ENCODE assay signal across 12 cellular contexts in the genomic region with DNA sequence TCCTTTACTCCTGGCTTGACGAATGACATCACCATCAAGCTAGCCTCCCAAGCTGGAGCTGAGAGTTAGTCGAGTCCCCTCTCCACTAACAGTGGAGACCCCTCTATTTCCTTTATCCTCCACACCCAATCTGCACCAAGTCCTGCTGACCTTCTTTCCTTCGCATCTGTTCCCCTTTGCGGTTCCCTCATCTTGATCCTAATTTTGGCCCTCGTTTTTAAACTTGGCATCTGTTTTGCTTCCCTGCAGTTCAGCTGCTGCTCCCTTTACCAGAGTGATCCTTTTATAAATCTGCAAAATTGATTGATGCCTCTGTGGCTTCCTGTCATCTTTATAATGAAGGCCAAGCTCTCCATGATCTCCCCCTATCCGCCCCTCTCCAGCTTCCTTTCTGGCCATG. TPM values are rescaled to one million over a fixed set of nuclear protein-coding genes. Genes with fewer than 3 reads are reported as not detected.
A peak's percentile ranks its signal among the peaks of the same experiment; 100 is the strongest.
DNase-seq lines count a peak whose midpoint lies in the region; TF ChIP-seq lines count a peak whose summit lies in the region.
"Had no signal": no experiment of that assay in that cellular context is flagged by ENCODE, and none has a peak within 500 bp of the region (broad histone marks: within the 10 kb centered on the region; RNA-seq: fewer than 3 reads in every experiment).

No MANE protein-coding gene starts in this region.

- H3K4me3 Mint-ChIP-seq in HFFc6 (no peak overlapping the region), immature natural killer cell (no peak overlapping the region)

- H3K23ac ChIP-seq in trophoblast cell (ENCODE audit: low read length), result no peak overlapping the region

- peak overlapping the region; percentile 6 for H2BK12ac ChIP-seq in trophoblast cell (ENCODE audit: low read length)

- H4K12ac ChIP-seq in trophoblast cell (ENCODE audit: low read depth, low read length), result no peak overlapping the region

- H4K91ac ChIP-seq in trophoblast cell (ENCODE audit: low read depth, low read length), result peak overlapping the region; percentile 41

- H3K27me3 Mint-ChIP-seq in HFFc6 (ENCODE audit: insufficient read depth), result no peaks in the 10 kb centered on the region; the same call in 1 of the 2 replicates
- H3K27me3 Mint-ChIP-seq in immature natural killer cell (ENCODE audit: low read depth in 3 of 3), result peaks cover 2 to 20% (median 4%) of the 10 kb centered on the region in 3 donors

- H3K27ac ChIP-seq in BLaER1 (no peak overlapping the region; the same call in 1 of the 2 replicates), ascending aorta (peak overlapping the region; percentile 76 to 92), trophoblast cell (ENCODE audit: low read depth, low read length) (no peak overlapping the region), breast epithelium (no peak overlapping the region)
- H3K27ac ChIP-seq: C4-2B, GM23248 had no signal

- H4K20me1 ChIP-seq in BLaER1, result no peaks in the 10 kb centered on the region

- H3K4me3 ChIP-seq in BLaER1 (peak overlapping the region; percentile 39; the same call in 1 of the 2 replicates), ascending aorta (no peak overlapping the region), trophoblast cell (ENCODE audit: low read depth, low read length) (no peak overlapping the region), breast epithelium (no peak overlapping the region)
- H3K4me3 ChIP-seq: GM23248 had no signal

- peaks cover 22% of the 10 kb centered on the region for H3K79me1 ChIP-seq in trophoblast cell (ENCODE audit: low read length)

- no peak overlapping the region for H2BK5ac ChIP-seq in trophoblast cell (ENCODE audit: low read depth, low read length, poor library complexity)

- H3K4me2 ChIP-seq in BLaER1 (peak overlapping the region; percentile 73), trophoblast cell (ENCODE audit: low read length) (no peak overlapping the region)

- H3K27ac Mint-ChIP-seq in HFFc6 (peak overlapping the region; percentile 8; the same call in 1 of the 2 replicates), immature natural killer cell (no peak overlapping the region)
- H3K27ac Mint-ChIP-seq: IgD-negative memory B cell had no signal

- DNase-seq in HFFc6, result no peak
- no peak for DNase-seq in ascending aorta (ENCODE audit: low spot score in 2 of 2)
- DNase-seq in trophoblast cell, result no peak
- no peak for DNase-seq in activated CD8-positive, alpha-beta memory T cell treated with anti-CD3 and anti-CD28 coated beads, Interleukin-2, amount 50 U/mL, for 4 hours
- DNase-seq in NCI-H510A (lab: John Stamatoyannopoulos, UW), result no peak
- DNase-seq in breast epithelium (ENCODE audit: low spot score in 2 of 2), result no peak
- no peak for DNase-seq in immature natural killer cell

- H3K79me2 ChIP-seq in trophoblast cell (ENCODE audit: control insufficient read depth, insufficient read depth, low read length, poor library complexity), result no peaks in the 10 kb centered on the region

- H3K9me3 ChIP-seq in BLaER1, result no peaks in the 10 kb centered on the region
- no peaks in the 10 kb centered on the region for H3K9me3 ChIP-seq in ascending aorta
- H3K9me3 ChIP-seq in trophoblast cell (ENCODE audit: insufficient read depth, low read depth, low read length), result no peaks in the 10 kb centered on the region
- no peaks in the 10 kb centered on the region for H3K9me3 ChIP-seq in breast epithelium

- H3K9ac ChIP-seq in BLaER1, result peak overlapping the region; percentile 25; the same call in 1 of the 2 replicates
- H3K9ac ChIP-seq in trophoblast cell (ENCODE audit: low read length), result no peak overlapping the region
- H3K9ac ChIP-seq: GM23248 had no signal

- H2BK120ac ChIP-seq in trophoblast cell (ENCODE audit: insufficient read depth, low read length, poor library complexity), result no peak overlapping the region

- H3K4me1 Mint-ChIP-seq in HFFc6 (ENCODE audit: low read depth) (peaks cover 99% of the 10 kb centered on the region), immature natural killer cell (peaks cover 4 to 6% of the 10 kb centered on the region in 2 donors)

- no peaks in the 10 kb centered on the region for H3K36me3 ChIP-seq in BLaER1
- no peaks in the 10 kb centered on the region for H3K36me3 ChIP-seq in ascending aorta
- no peaks in the 10 kb centered on the region for H3K36me3 ChIP-seq in trophoblast cell (ENCODE audit: control insufficient read depth in 1 of 2, insufficient read depth in 2 of 2, low read length in 2 of 2)
- H3K36me3 ChIP-seq in breast epithelium, result no peaks in the 10 kb centered on the region

- intact Hi-C loops in ascending aorta (cut with DNase I), result loop anchor here (2.0 to 10.0 kb wide), 8 partner anchors 144 to 1367 kb away; a partner anchor contains a TSS
- intact Hi-C loops in breast epithelium (cut with DNase I; ENCODE audit: low total_unique reads), result loop anchor here (10.0 kb wide), 2 partner anchors 337 to 457 kb away; no protein-coding TSS in a partner anchor

- H3K27me3 ChIP-seq in BLaER1, result no peaks in the 10 kb centered on the region
- no peaks in the 10 kb centered on the region for H3K27me3 ChIP-seq in ascending aorta
- no peaks in the 10 kb centered on the region for H3K27me3 ChIP-seq in trophoblast cell (ENCODE audit: insufficient read depth, low read length)
- no peaks in the 10 kb centered on the region for H3K27me3 ChIP-seq in breast epithelium

- peaks cover 63% of the 10 kb centered on the region for H3K4me1 ChIP-seq in BLaER1
- H3K4me1 ChIP-seq in ascending aorta, result peaks cover 16 to 39% of the 10 kb centered on the region in 2 donors
- peaks cover 16 to 19% of the 10 kb centered on the region in 2 experiments for H3K4me1 ChIP-seq in trophoblast cell (ENCODE audit: control insufficient read depth in 1 of 2, insufficient read depth in 2 of 2, low read length in 2 of 2)
- no peaks in the 10 kb centered on the region for H3K4me1 ChIP-seq in breast epithelium

- H3K36me3 Mint-ChIP-seq in HFFc6 (ENCODE audit: low read depth) (peaks cover 6% of the 10 kb centered on the region; the same call in 1 of the 2 replicates), immature natural killer cell (no peaks in the 10 kb centered on the region)
- H3K36me3 Mint-ChIP-seq: CD4-positive, alpha-beta memory T cell; IgD-negative memory B cell had no signal

- no peak overlapping the region for H3K18ac ChIP-seq in trophoblast cell (ENCODE audit: low read length)

- no peak overlapping the region for H4K8ac ChIP-seq in trophoblast cell (ENCODE audit: low read depth, low read length)

- H3K4ac ChIP-seq in trophoblast cell (ENCODE audit: low read depth, low read length), result no peak overlapping the region

- TF ChIP-seq CTCF in HFFc6 (IDR thresholded peaks at IDR 0.05) (no peak), ascending aorta (IDR thresholded peaks at IDR 0.05) (no peak), breast epithelium (IDR thresholded peaks at IDR 0.05) (no peak)

- H3K14ac ChIP-seq in trophoblast cell (ENCODE audit: low read length), result no peak overlapping the region

- TF ChIP-seq POLR2A in breast epithelium (IDR thresholded peaks at IDR 0.05), result no peak

- H2AK5ac ChIP-seq in trophoblast cell (ENCODE audit: low read length), result peak overlapping the region; percentile 6

- no peak overlapping the region for H2AFZ ChIP-seq in trophoblast cell (ENCODE audit: insufficient read depth, low read length, poor library complexity)

- H3K9me3 Mint-ChIP-seq in HFFc6, result no peaks in the 10 kb centered on the region
- no peaks in the 10 kb centered on the region for H3K9me3 Mint-ChIP-seq in immature natural killer cell
- H3K9me3 Mint-ChIP-seq: CD4-positive, alpha-beta memory T cell; IgD-negative memory B cell had no signal

- WGBS in trophoblast cell (ENCODE audit: extremely low coverage, insufficient coverage, insufficient read length), result no CpG with 5 or more reads among the region's 6 CpGs

RNA-seq across cellular contexts. Expression of a gene that starts 49.0 kb away (rescaled TPM):
- total RNA-seq in HFFc6 (2021; fragmentation: NEBNext Ultra II Directional; extraction: Animal tissue kit (Norgen Biotek cat#: 25700)), result 1 to 10 TPM; 4.2 to 6.9 (median 5.1) TPM
- total RNA-seq in ascending aorta (10.9 TPM), breast epithelium (1 to 10 TPM; 2.6 to 9.7 (median 3.7) TPM)
- 18.9 and 20.8 TPM in 2 replicates for polyA plus RNA-seq in trophoblast cell (2013)
- polyA plus RNA-seq in immature natural killer cell, result 10 to 100 TPM; 50.1 to 80.1 (median 76.2) TPM

Comparison
In these comparisons a context has a peak if more than half of its experiments do, and no peak if none do; other contexts are left out.
1. H3K27ac ChIP-seq: peak in ascending aorta (2 of 2); none in BLaER1 (single experiment), trophoblast cell (single experiment) and breast epithelium (0 of 2).